Comparison of ENCODE assay signal across 8 cellular contexts in genomic region chr3:15205934-15206661, GRCh38. TPM values are rescaled to one million over a fixed set of nuclear protein-coding genes. Genes with fewer than 3 reads are reported as not detected.
DNase-seq lines count a peak whose midpoint lies in the region; ATAC-seq and FAIRE-seq lines count a peak whose summit lies in the region.

Gene CAPN7 (plus strand): TSS chr3:15206246. CDS start chr3:15206496, 250 bp downstream.

- H3K36me3 ChIP-seq in SJSA1 (peaks cover 20% of the 10 kb centered on the region), iPS-15b (ENCODE audit: control insufficient read depth, insufficient read depth, low read length) (no peaks in the 10 kb centered on the region), small intestine (ENCODE audit: control insufficient read depth in 2 of 2, insufficient read depth in 2 of 2, low read length in 2 of 2) (no peaks in the 10 kb centered on the region)

- ATAC-seq in GM18502 (IDR thresholded peaks at IDR 0.05; ENCODE audit: poor library complexity, unreplicated experiment) (peak; percentile 85), HG02938 (IDR thresholded peaks at IDR 0.05; ENCODE audit: unreplicated experiment) (peak; percentile 76)

- WGBS in small intestine, 3 donors = 0 to 1% (median 0%) methylated on average over 59 to 92 of the region's 92 CpGs

- H3K9me3 ChIP-seq in SJSA1 (replicated peaks) = 0 out of 2 replicates have a peak, but pooled peaks cover 2% of the 10 kb centered on the region
- no peaks in the 10 kb centered on the region for H3K9me3 ChIP-seq in iPS-15b (ENCODE audit: control insufficient read depth, insufficient read depth, low read length)
- no peaks in the 10 kb centered on the region for H3K9me3 ChIP-seq in small intestine (ENCODE audit: control insufficient read depth, low read depth)

- peak within 1 kb of the TSS; percentile 76 for H3K9ac ChIP-seq in iPS-15b (ENCODE audit: low read depth, low read length)

- H3K4me3 ChIP-seq in SJSA1 (peak within 1 kb of the TSS; percentile 88), iPS-15b (ENCODE audit: low read depth, low read length) (peak within 1 kb of the TSS; percentile 73), small intestine (ENCODE audit: low read depth in 1 of 2, low read length in 2 of 2) (peak within 1 kb of the TSS; percentile 95 to 97)

- H3K27me3 ChIP-seq in SJSA1 (replicated peaks) (no peaks in the 10 kb centered on the region), iPS-15b (ENCODE audit: control insufficient read depth, insufficient read depth, low read length) (no peaks in the 10 kb centered on the region), small intestine (ENCODE audit: control insufficient read depth in 2 of 2, insufficient read depth in 2 of 2, low read length in 2 of 2) (no peaks in the 10 kb centered on the region)

- DNase-seq in SJSA1 (ENCODE audit: low read depth in 1 of 2, low spot score in 2 of 2) (peak; percentile 83 to 86), astrocyte of the hippocampus (ENCODE audit: low read depth, low spot score) (peak; percentile 99), small intestine (peak; percentile 96), hypothalamus (lab: John Stamatoyannopoulos, UW) (no peak), DMS79 treated with DMSO at 0.1 percent for 48 hours (lab: John Stamatoyannopoulos, UW) (no peak)

- H3K4me1 ChIP-seq in SJSA1 (replicated peaks) = peaks cover 4% of the 10 kb centered on the region
- H3K4me1 ChIP-seq in iPS-15b (ENCODE audit: control insufficient read depth, insufficient read depth, low read length) = peaks cover 5% of the 10 kb centered on the region
- peaks cover 0 to 6% of the 10 kb centered on the region in 2 donors for H3K4me1 ChIP-seq in small intestine (ENCODE audit: control insufficient read depth in 2 of 2, insufficient read depth in 1 of 2, low read depth in 1 of 2, low read length in 1 of 2)

- FAIRE-seq in small intestine (lab: Jason Lieb, UNC) = no peak

- peak within 1 kb of the TSS; percentile 38; the same call in 1 of the 2 replicates for H3K27ac ChIP-seq in SJSA1
- peak within 1 kb of the TSS; percentile 97 to 98 for H3K27ac ChIP-seq in small intestine (ENCODE audit: low read depth in 1 of 2, low read length in 1 of 2)

RNA-seq across cellular contexts. Expression of gene CAPN7, which starts in this region (rescaled TPM):
- total RNA-seq in SJSA1 (2014; rRNA removed; shearing (Covaris generic)) = 20.0 and 23.6 TPM in 2 replicates
- 10 to 100 TPM; 12.3 to 14.1 (median 12.7) TPM for polyA plus RNA-seq in small intestine

Comparison
In these comparisons a context has a peak if more than half of its experiments do, and no peak if none do; other contexts are left out.
1. DNase-seq: peak in SJSA1 (2 of 2), astrocyte of the hippocampus (single experiment) and small intestine (single experiment); none in hypothalamus (0 of 51) and DMS79 treated with DMSO at 0.1 percent for 48 hours (single experiment).
2. Peak in every context shown above with its lines, with median percentiles within 50 percentile points of each other: H3K4me3 ChIP-seq.